9 cellular contexts compared by ENCODE assay signal in genomic region chr20:57680131-57680716, GRCh38. TPM values are rescaled to one million over a fixed set of nuclear protein-coding genes. Genes with fewer than 3 reads are reported as not detected.
A peak's percentile ranks its signal among the peaks of the same experiment; 100 is the strongest.
DNase-seq lines count a peak whose midpoint lies in the region; ATAC-seq and TF ChIP-seq lines count a peak whose summit lies in the region.
"Had no signal": no experiment of that assay in that cellular context is flagged by ENCODE, and none has a peak within 500 bp of the region (broad histone marks: within the 10 kb centered on the region; RNA-seq: fewer than 3 reads in every experiment).

No MANE protein-coding gene starts in this region.

- H3K9ac ChIP-seq in stomach smooth muscle (ENCODE audit: low read length in 2 of 2): peak overlapping the region in 1 of 2 donors; percentile 42

- intact Hi-C loops in OCI-LY7 (cut with micrococcal nuclease; ENCODE audit: unreplicated experiment) (loop anchor here (1.0 to 5.0 kb wide), 6 partner anchors 23 to 363 kb away; partner anchors contain the start of genes PMEPA1, RBM38 and ZBP1), breast epithelium (cut with DNase I; ENCODE audit: low total_unique reads) (no loop called here), aorta (cut with DNase I) (no loop called here)

- H3K9me3 ChIP-seq in OCI-LY7 (ENCODE audit: low read length): no peaks in the 10 kb centered on the region
- no peaks in the 10 kb centered on the region for H3K9me3 ChIP-seq in stomach smooth muscle (ENCODE audit: control insufficient read depth in 2 of 2, low read length in 2 of 2)
- no peaks in the 10 kb centered on the region for H3K9me3 ChIP-seq in breast epithelium
- no peaks in the 10 kb centered on the region for H3K9me3 ChIP-seq in aorta (ENCODE audit: control insufficient read depth, low read length)

- peak overlapping the region; percentile 94 for H3K4me2 ChIP-seq in OCI-LY7 (ENCODE audit: low read length)

- POLR2A ChIA-PET in OCI-LY7 (lab: Charles Lee): interaction anchor here (1.0 to 4.3 kb wide), 10 partner anchors 9 to 62 kb away, joined by 3 to 16 read pairs (median 4); partner anchors contain the start of genes PMEPA1 and ZBP1

- no peak for TF ChIP-seq CTCF in OCI-LY7 (conservative IDR thresholded peaks at IDR 0.05; ENCODE audit: low read length)
- no peak for TF ChIP-seq CTCF in breast epithelium (IDR thresholded peaks at IDR 0.05)

- TF ChIP-seq POLR2A in breast epithelium (IDR thresholded peaks at IDR 0.05): no peak

- ATAC-seq in HG02885 (IDR thresholded peaks at IDR 0.05; ENCODE audit: poor library complexity, unreplicated experiment): peak; percentile 61
- ATAC-seq in aorta (ENCODE audit: low FRiP score): no peak

- CTCF ChIA-PET in OCI-LY7 (lab: Charles Lee; ENCODE audit: unreplicated experiment): interaction anchor here (0.5 to 1.5 kb wide), 8 partner anchors 11 to 230 kb away, joined by 3 to 6 read pairs (median 3); no protein-coding TSS in a partner anchor

- no TSS peak for BruUV-seq in OCI-LY7 (replicated peaks; lab: Mats Ljungman, UMichigan)

- no peak overlapping the region for H2AFZ ChIP-seq in OCI-LY7 (ENCODE audit: low read length)

- H3K27me3 ChIP-seq in stomach smooth muscle (ENCODE audit: control insufficient read depth in 1 of 2, insufficient read depth in 2 of 2, low read length in 2 of 2) (no peaks in the 10 kb centered on the region), breast epithelium (no peaks in the 10 kb centered on the region), aorta (ENCODE audit: control insufficient read depth in 1 of 2, insufficient read depth in 2 of 2, low read length in 1 of 2) (no peaks in the 10 kb centered on the region)

- H3K4me3 ChIP-seq in OCI-LY7 (ENCODE audit: low read depth, low read length, poor library complexity, severe bottlenecking) (peak overlapping the region; percentile 64), stomach smooth muscle (ENCODE audit: low read length in 2 of 2) (no peak overlapping the region), breast epithelium (no peak overlapping the region), aorta (ENCODE audit: low read length in 2 of 2) (no peak overlapping the region)

- no peaks in the 10 kb centered on the region for H3K9me2 ChIP-seq in OCI-LY7 (ENCODE audit: insufficient read depth, low read length)

- no peaks in the 10 kb centered on the region for H4K20me1 ChIP-seq in OCI-LY7 (ENCODE audit: insufficient read depth, low read length)

- H3K36me3 ChIP-seq in OCI-LY7 (ENCODE audit: insufficient read depth, low read length): no peaks in the 10 kb centered on the region
- no peaks in the 10 kb centered on the region for H3K36me3 ChIP-seq in stomach smooth muscle (ENCODE audit: control insufficient read depth in 2 of 2, insufficient read depth in 2 of 2, low read length in 2 of 2)
- H3K36me3 ChIP-seq in breast epithelium: no peaks in the 10 kb centered on the region
- no peaks in the 10 kb centered on the region for H3K36me3 ChIP-seq in aorta (ENCODE audit: control insufficient read depth in 1 of 2, insufficient read depth in 2 of 2, low read length in 1 of 2)

- DNase-seq in NCI-H82 (lab: John Stamatoyannopoulos, UW): peak; percentile 65
- DNase-seq in NCI-H82 treated with DMSO at 0.1 percent for 48 hours (lab: John Stamatoyannopoulos, UW; ENCODE audit: unreplicated experiment): no peak
- peak; percentile 91 for DNase-seq in OCI-LY7 (ENCODE audit: low spot score)
- DNase-seq in breast epithelium (ENCODE audit: low spot score in 2 of 2): no peak
- DNase-seq in SW 1271 (lab: John Stamatoyannopoulos, UW): no peak
- DNase-seq in aorta: no peak

- 40 to 45% methylated on average over 12 of the region's 12 CpGs for WGBS in aorta, 2 donors

- H3K4me1 ChIP-seq in OCI-LY7 (ENCODE audit: insufficient read depth, low read length, poor library complexity, severe bottlenecking): peaks cover 92% of the 10 kb centered on the region
- peaks cover 64% of the 10 kb centered on the region for H3K4me1 ChIP-seq in stomach smooth muscle (ENCODE audit: control insufficient read depth, insufficient read depth, low read length)
- no peaks in the 10 kb centered on the region for H3K4me1 ChIP-seq in breast epithelium
- peaks cover 3 to 4% of the 10 kb centered on the region in 2 donors for H3K4me1 ChIP-seq in aorta (ENCODE audit: control insufficient read depth in 1 of 2, insufficient read depth in 2 of 2, low read length in 2 of 2)

- H3K27ac ChIP-seq in OCI-LY7 (ENCODE audit: low read depth, low read length, poor library complexity, severe bottlenecking) (peak overlapping the region; percentile 99), stomach smooth muscle (ENCODE audit: low read length) (peak overlapping the region; percentile 46), breast epithelium (no peak overlapping the region), aorta (ENCODE audit: low read depth in 1 of 2, low read length in 2 of 2) (no peak overlapping the region)

- H3K79me2 ChIP-seq in OCI-LY7 (ENCODE audit: insufficient read depth, low read depth, low read length): peaks cover 33% of the 10 kb centered on the region; the same call in 1 of the 2 replicates

RNA-seq across cellular contexts. Expression of gene PMEPA1, which starts 29.6 kb away (rescaled TPM):
- 1.4 and 1.8 TPM in 2 replicates for total RNA-seq in OCI-LY7 (2014; rRNA removed; shearing (Covaris generic))
- total RNA-seq in OCI-LY7 (2022) (3.7 and 4.3 TPM in 2 replicates), breast epithelium (10 to 100 TPM in 2 of 3 donors, 1 to 10 TPM in 1; 9.2 to 13.2 (median 13.1) TPM), aorta (100 to 1,000 TPM; 167 to 188 TPM)
- polyA plus RNA-seq in aorta: 10 to 100 TPM; 31.4 to 46.7 TPM

RNA-seq across cellular contexts. Expression of gene ZBP1, which starts 60.0 kb away (rescaled TPM):
- 1.7 and 3.7 TPM in 2 replicates for total RNA-seq in OCI-LY7 (2014; rRNA removed; shearing (Covaris generic))
- total RNA-seq in OCI-LY7 (2022): 1.5 and 2.0 TPM in 2 replicates
- 1 to 10 TPM in 1 of 3 donors, under 1 TPM in 1, not detected in 1; 0.73 to 2.4 TPM for total RNA-seq in breast epithelium
- 1 to 10 TPM in 1 of 2 donors, under 1 TPM in 1; 0.88 to 1.6 TPM for total RNA-seq in aorta
- polyA plus RNA-seq in aorta: under 1 TPM; 0.20 to 0.50 TPM
- polyA plus RNA-seq: AG04450 had no signal

Comparison
In these comparisons a context has a peak if more than half of its experiments do, and no peak if none do; other contexts are left out.
1. DNase-seq: peak in NCI-H82 (single experiment) and OCI-LY7 (single experiment); none in NCI-H82 treated with DMSO at 0.1 percent for 48 hours (single experiment), breast epithelium (0 of 2), SW 1271 (0 of 2) and aorta (0 of 2).
2. H3K27ac ChIP-seq: peak in OCI-LY7 (single experiment) and stomach smooth muscle (single experiment); none in breast epithelium (0 of 2) and aorta (0 of 2).
3. RNA of gene PMEPA1, which starts 29.6 kb away (total RNA-seq): 167 to 188 TPM in aorta; 9.2 to 13.2 TPM in breast epithelium and 1.4 to 4.3 TPM in OCI-LY7; every median in the first group is over 10 times any median in the second.